23 cellular contexts compared by ENCODE assay signal in the genomic region with DNA sequence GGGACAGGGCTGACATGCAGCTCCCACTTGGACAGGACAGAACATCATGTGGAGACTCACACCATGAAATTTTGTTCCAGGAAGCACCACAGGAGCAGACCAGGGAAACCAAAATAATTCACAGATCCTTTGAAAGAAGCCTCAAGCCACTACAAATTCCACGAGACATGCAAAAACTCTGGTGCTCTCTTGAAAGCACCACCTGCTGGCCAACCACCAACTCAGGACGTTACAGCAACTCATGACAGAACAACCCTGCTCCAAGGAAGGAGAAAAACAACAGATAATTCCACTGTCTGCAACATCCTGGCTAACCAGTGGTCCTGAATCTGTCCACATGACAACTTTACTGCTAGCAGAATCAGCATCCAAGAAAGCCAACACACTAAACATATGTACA.
"Had no signal": no experiment of that assay in that cellular context is flagged by ENCODE, and none has a peak within 500 bp of the region (broad histone marks: within the 10 kb centered on the region; RNA-seq: fewer than 3 reads in every experiment).

No MANE protein-coding gene starts in this region.

- H3K4me1 ChIP-seq: gastroesophageal sphincter, psoas muscle, tibial nerve, uterus had no signal

- H3K27me3 Mint-ChIP-seq: activated CD4-positive, alpha-beta T cell treated with anti-CD3 and anti-CD28 coated beads, Interleukin-2, amount 10 ng/mL, durations not matched to agents 24 days and 14 days; activated T-cell treated with anti-CD3 and anti-CD28 coated beads, Interleukin-2, amount 50 U/mL, for 24 hours; central memory CD8-positive, alpha-beta T cell had no signal

- ATAC-seq: activated CD8-positive, alpha-beta T cell treated with anti-CD3 and anti-CD28 coated beads, Interleukin-2, amount 10 ng/mL, durations not matched to agents 7 days and 5 days; esophagus mucosa; gastroesophageal sphincter; heart left ventricle; left ventricle myocardium superior; psoas muscle; right cardiac atrium; stimulated activated naive CD8-positive, alpha-beta T cell treated with anti-CD3 and anti-CD28 coated beads, Interleukin-15, Interleukin-2, amounts not matched to agents 100 U/mL and 50 U/mL, for 24 hours had no signal

- H3K27ac ChIP-seq: coronary artery, gastroesophageal sphincter, heart left ventricle, ovary, psoas muscle, tibial nerve, uterus had no signal

- DNase-seq: activated CD4-positive, alpha-beta T cell treated with anti-CD3 and anti-CD28 coated beads, Interleukin-2, amount 10 ng/mL, durations not matched to agents 24 days and 14 days; activated CD4-positive, CD25-positive, alpha-beta regulatory T cell; activated CD8-positive, alpha-beta T cell treated with anti-CD3 and anti-CD28 coated beads, Interleukin-2, amount 10 ng/mL, durations not matched to agents 7 days and 5 days; activated naive CD4-positive, alpha-beta T cell treated with Interleukin-2 at 50 U/mL for 16 hours; activated T-cell treated with anti-CD3 and anti-CD28 coated beads, Interleukin-2, amount 50 U/mL, for 24 hours; heart left ventricle; immature natural killer cell; left ventricle myocardium superior; naive B cell; ovary; psoas muscle; right cardiac atrium; stimulated activated CD4-positive, alpha-beta T cell treated with anti-CD3 and anti-CD28 coated beads, Interleukin-2, amount 100 ng/mL, for 24 hours; stimulated activated naive CD8-positive, alpha-beta T cell treated with anti-CD3 and anti-CD28 coated beads, Interleukin-15, Interleukin-2, amounts not matched to agents 100 U/mL and 50 U/mL, for 24 hours; substantia nigra; uterus had no signal

- H3K9me3 Mint-ChIP-seq: activated CD4-positive, alpha-beta T cell treated with anti-CD3 and anti-CD28 coated beads, Interleukin-2, amount 10 ng/mL, durations not matched to agents 24 days and 14 days had no signal

- H3K4me3 Mint-ChIP-seq: activated CD4-positive, alpha-beta T cell treated with anti-CD3 and anti-CD28 coated beads, Interleukin-2, amount 10 ng/mL, durations not matched to agents 24 days and 14 days; activated CD8-positive, alpha-beta T cell treated with anti-CD3 and anti-CD28 coated beads, Interleukin-2, amount 10 ng/mL, durations not matched to agents 7 days and 5 days; activated T-cell treated with anti-CD3 and anti-CD28 coated beads, Interleukin-2, amount 50 U/mL, for 24 hours; brain; central memory CD8-positive, alpha-beta T cell; immature natural killer cell; naive B cell had no signal

- H3K36me3 Mint-ChIP-seq: immature natural killer cell had no signal

- H3K27ac Mint-ChIP-seq: activated CD4-positive, alpha-beta T cell treated with anti-CD3 and anti-CD28 coated beads, Interleukin-2, amount 10 ng/mL, durations not matched to agents 24 days and 14 days; activated CD8-positive, alpha-beta T cell treated with anti-CD3 and anti-CD28 coated beads, Interleukin-2, amount 10 ng/mL, durations not matched to agents 7 days and 5 days; activated T-cell treated with anti-CD3 and anti-CD28 coated beads, Interleukin-2, amount 50 U/mL, for 24 hours; activated T-helper 2 cell treated with anti-CD3 and anti-CD28 coated beads, Interferon-gamma antibody, Interleukin-2, Interleukin-4, amounts not matched to agents 10 μg/mL and 5 μg/mL and 100 μg/mL, durations not matched to agents 14 hours and 24 hours and 36 hours; brain; immature natural killer cell had no signal

- H3K27me3 ChIP-seq: gastroesophageal sphincter, heart left ventricle, ovary, tibial nerve, uterus had no signal

- H3K4me3 ChIP-seq: coronary artery, gastroesophageal sphincter, heart left ventricle, ovary, psoas muscle, tibial nerve, uterus had no signal

- H3K4me1 Mint-ChIP-seq: activated CD4-positive, alpha-beta T cell treated with anti-CD3 and anti-CD28 coated beads, Interleukin-2, amount 10 ng/mL, durations not matched to agents 24 days and 14 days; brain; central memory CD8-positive, alpha-beta T cell; immature natural killer cell; naive B cell had no signal

- H3K36me3 ChIP-seq: gastroesophageal sphincter, heart left ventricle, ovary, tibial nerve, uterus had no signal
